18 cellular contexts compared by ENCODE assay signal in the genomic region with DNA sequence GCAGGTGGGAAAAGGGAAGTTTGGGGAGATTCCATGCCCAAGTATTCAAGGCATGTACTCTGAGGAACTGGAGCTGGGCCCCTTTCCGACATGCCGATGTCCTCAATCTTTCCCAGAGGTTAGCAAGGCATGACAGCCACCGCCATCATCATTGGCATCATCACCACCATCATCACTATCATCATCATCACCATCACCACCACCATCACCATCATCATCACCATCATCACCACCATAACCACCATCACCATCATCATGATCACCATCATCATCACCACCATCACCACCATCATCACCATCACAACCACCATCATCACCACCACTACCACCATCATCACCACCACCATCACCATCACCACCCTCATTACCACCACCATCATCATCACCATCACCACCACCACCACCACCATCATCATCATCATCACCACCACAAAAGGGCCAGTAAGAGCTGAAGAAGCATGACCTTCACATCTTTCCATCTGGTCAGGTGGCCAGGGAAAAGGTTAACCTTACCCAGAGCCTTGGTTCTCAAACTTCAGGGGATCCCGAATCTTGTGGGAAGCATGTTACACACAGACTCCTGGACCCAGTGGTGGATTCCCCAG. TPM values are rescaled to one million over a fixed set of nuclear protein-coding genes. Genes with fewer than 3 reads are reported as not detected.
DNase-seq lines count a peak whose midpoint lies in the region; ATAC-seq and TF ChIP-seq lines count a peak whose summit lies in the region.
"Had no signal": no experiment of that assay in that cellular context is flagged by ENCODE, and none has a peak within 500 bp of the region (broad histone marks: within the 10 kb centered on the region; RNA-seq: fewer than 3 reads in every experiment).

No MANE protein-coding gene starts in this region.

- H3K36me3 ChIP-seq in BLaER1 treated with 17β-estradiol and CSF1 and Interleukin-3, amounts not matched to agents 10 nM and 100 nM: no peaks in the 10 kb centered on the region
- peaks cover 32% of the 10 kb centered on the region for H3K36me3 ChIP-seq in GM23338 (ENCODE audit: insufficient read depth)
- H3K36me3 ChIP-seq in Karpas-422 (ENCODE audit: insufficient read depth, low read length): no peaks in the 10 kb centered on the region; the same call in 1 of the 2 replicates
- H3K36me3 ChIP-seq in osteoblast (ENCODE audit: insufficient read depth, low read length): no peaks in the 10 kb centered on the region

- H3K9me2 ChIP-seq in GM23338 (ENCODE audit: insufficient read depth): peaks cover 14% of the 10 kb centered on the region; the same call in 1 of the 2 replicates
- no peaks in the 10 kb centered on the region for H3K9me2 ChIP-seq in Karpas-422 (replicated peaks; ENCODE audit: insufficient read depth, low read length)

- H3K79me2 ChIP-seq in GM23338 (replicated peaks; ENCODE audit: insufficient read depth): peaks cover 96% of the 10 kb centered on the region
- H3K79me2 ChIP-seq in Karpas-422 (ENCODE audit: low read length): peaks cover 73% of the 10 kb centered on the region
- no peaks in the 10 kb centered on the region for H3K79me2 ChIP-seq in osteoblast (ENCODE audit: insufficient read depth, low read length)

- no peak overlapping the region for H3K27ac ChIP-seq in BLaER1 treated with 17β-estradiol and CSF1 and Interleukin-3, amounts not matched to agents 10 nM and 100 nM
- no peak overlapping the region for H3K27ac ChIP-seq in GM23338 (ENCODE audit: low read depth)
- no peak overlapping the region for H3K27ac ChIP-seq in Karpas-422 (ENCODE audit: low read length)
- H3K27ac ChIP-seq in osteoblast (ENCODE audit: low read depth, low read length): no peak overlapping the region
- H3K27ac ChIP-seq: GM23248 had no signal

- H3K27me3 ChIP-seq in BLaER1 treated with 17β-estradiol and CSF1 and Interleukin-3, amounts not matched to agents 10 nM and 100 nM: 0 out of 22 replicates have a peak, but pooled peaks cover 0 to 4% (median 0%) of the 10 kb centered on the region in 11 experiments
- H3K27me3 ChIP-seq in GM23338 (ENCODE audit: insufficient read depth): no peaks in the 10 kb centered on the region
- H3K27me3 ChIP-seq in Karpas-422 (ENCODE audit: low read length): no peaks in the 10 kb centered on the region
- peaks cover 13% of the 10 kb centered on the region for H3K27me3 ChIP-seq in osteoblast (ENCODE audit: insufficient read depth, low read length)
- H3K27me3 ChIP-seq: BE2C had no signal

- H3K4me3 ChIP-seq in BLaER1 treated with 17β-estradiol and CSF1 and Interleukin-3, amounts not matched to agents 10 nM and 100 nM: no peak overlapping the region
- no peak overlapping the region for H3K4me3 ChIP-seq in GM23338
- no peak overlapping the region for H3K4me3 ChIP-seq in Karpas-422 (ENCODE audit: low read length)
- H3K4me3 ChIP-seq in osteoblast (ENCODE audit: insufficient read depth, low read length): no peak overlapping the region
- H3K4me3 ChIP-seq: GM23248, K562 had no signal

- peaks cover 0 to 39% (median 15%) of the 10 kb centered on the region in 11 experiments; a peak in 12 of 22 replicates for H4K20me1 ChIP-seq in BLaER1 treated with 17β-estradiol and CSF1 and Interleukin-3, amounts not matched to agents 10 nM and 100 nM
- H4K20me1 ChIP-seq in GM23338 (replicated peaks; ENCODE audit: insufficient read depth): peaks cover 80% of the 10 kb centered on the region
- no peaks in the 10 kb centered on the region for H4K20me1 ChIP-seq in Karpas-422 (ENCODE audit: insufficient read depth, low read depth, low read length)
- no peaks in the 10 kb centered on the region for H4K20me1 ChIP-seq in osteoblast (ENCODE audit: insufficient read depth, low read length)

- H3K36me3 Mint-ChIP-seq in GM23338 (ENCODE audit: low read depth): peaks cover 10% of the 10 kb centered on the region
- H3K36me3 Mint-ChIP-seq: CD14-positive monocyte; CD4-positive, alpha-beta memory T cell had no signal

- ATAC-seq in GM23338: no peak
- no peak for ATAC-seq in GM18517 (IDR thresholded peaks at IDR 0.05; ENCODE audit: unreplicated experiment)
- ATAC-seq: HCT116, K562 had no signal

- H3K4me1 Mint-ChIP-seq in GM23338: peaks cover 35% of the 10 kb centered on the region
- H3K4me1 Mint-ChIP-seq: CD14-positive monocyte; CD4-positive, alpha-beta memory T cell had no signal

- peaks cover 8 to 46% (median 36%) of the 10 kb centered on the region in 10 experiments for H3K4me1 ChIP-seq in BLaER1 treated with 17β-estradiol and CSF1 and Interleukin-3, amounts not matched to agents 10 nM and 100 nM
- H3K4me1 ChIP-seq in GM23338 (ENCODE audit: insufficient read depth) (peaks cover 18% of the 10 kb centered on the region; the same call in 1 of the 2 replicates), Karpas-422 (ENCODE audit: low read length) (peaks cover 11% of the 10 kb centered on the region), osteoblast (ENCODE audit: insufficient read depth, low read length) (no peaks in the 10 kb centered on the region)

- no peak overlapping the region for H3K9ac ChIP-seq in BLaER1 treated with 17β-estradiol and CSF1 and Interleukin-3, amounts not matched to agents 10 nM and 100 nM
- H3K9ac ChIP-seq in Karpas-422 (ENCODE audit: low read length): no peak overlapping the region
- H3K9ac ChIP-seq: GM23248 had no signal

- H3K4me3 Mint-ChIP-seq in GM23338: no peak overlapping the region
- H3K4me3 Mint-ChIP-seq: CD14-positive monocyte; CD4-positive, alpha-beta memory T cell had no signal

- DNase-seq in GM23338 (ENCODE audit: low spot score): no peak
- no peak for DNase-seq in Karpas-422
- peak; percentile 52 for DNase-seq in osteoblast (ENCODE audit: insufficient read length, low spot score, missing footprints)
- DNase-seq in SHP77 treated with DMSO at 0.1 percent for 48 hours (lab: John Stamatoyannopoulos, UW): no peak
- DNase-seq in activated effector memory CD4-positive, alpha-beta T cell treated with Interleukin-2 at 50 U/mL for 16 hours: no peak
- DNase-seq: ACHN; BE2C; Calu3; CD4-positive, alpha-beta memory T cell; DMS79 treated with DMSO at 0.1 percent for 48 hours; GF-D8; GM23248; H7 had no signal

- H2AFZ ChIP-seq in GM23338: no peak overlapping the region
- no peak overlapping the region for H2AFZ ChIP-seq in Karpas-422 (ENCODE audit: low read length)
- H2AFZ ChIP-seq in osteoblast (ENCODE audit: low read length): no peak overlapping the region
- H2AFZ ChIP-seq: GM23248 had no signal

- peaks cover 0 to 6% (median 0%) of the 10 kb centered on the region in 11 experiments; a peak in 3 of 22 replicates for H3K9me3 ChIP-seq in BLaER1 treated with 17β-estradiol and CSF1 and Interleukin-3, amounts not matched to agents 10 nM and 100 nM (replicated peaks in 1 of 11)
- H3K9me3 ChIP-seq in Karpas-422 (ENCODE audit: low read length) (no peaks in the 10 kb centered on the region), osteoblast (ENCODE audit: low read depth, low read length) (no peaks in the 10 kb centered on the region)
- H3K9me3 ChIP-seq: BE2C had no signal

- no peak for TF ChIP-seq CTCF in GM23338 (conservative IDR thresholded peaks at IDR 0.05; ENCODE audit: low read depth in 2 of 2)
- TF ChIP-seq CTCF in osteoblast (IDR thresholded peaks at IDR 0.05; ENCODE audit: extremely low read depth, low read depth, low read length): no peak

- no peaks in the 10 kb centered on the region; the same call in 2 of the 3 replicates for H3K9me3 Mint-ChIP-seq in GM23338

- H3K27ac Mint-ChIP-seq in GM23338: no peak overlapping the region
- H3K27ac Mint-ChIP-seq: CD14-positive monocyte; CD4-positive, alpha-beta memory T cell had no signal

- peaks cover 11% of the 10 kb centered on the region for H3K27me3 Mint-ChIP-seq in GM23338 (ENCODE audit: insufficient read depth, low read depth, poor library complexity)

- H3F3A ChIP-seq in GM23338 (replicated peaks; ENCODE audit: low read depth): peaks cover 21% of the 10 kb centered on the region

- peak overlapping the region in 7 of 11 experiments; percentile 40 to 86 (median 72); a peak in 9 of 22 replicates for H3K4me2 ChIP-seq in BLaER1 treated with 17β-estradiol and CSF1 and Interleukin-3, amounts not matched to agents 10 nM and 100 nM
- H3K4me2 ChIP-seq in GM23338: no peak overlapping the region
- peak overlapping the region; percentile 23 for H3K4me2 ChIP-seq in Karpas-422 (ENCODE audit: low read depth, low read length, poor library complexity, severe bottlenecking)
- H3K4me2 ChIP-seq in osteoblast (ENCODE audit: insufficient read depth, low read length): no peak overlapping the region

TF ChIP-seq in GM23338, 12 proteins besides CTCF, POLR2A, EP300 and RAD21 (continues in another document):
- 0 out of 2 replicates have a peak, but pooled peaks have one; percentile 32 for TF ChIP-seq POLR2AphosphoS5 (IDR thresholded peaks at IDR 0.05; ENCODE audit: low read depth)
- TF ChIP-seq STAT1 (IDR thresholded peaks at IDR 0.05; ENCODE audit: unreplicated experiment): no peak
- TF ChIP-seq EZH2phosphoT487 (IDR thresholded peaks at IDR 0.05; ENCODE audit: unreplicated experiment): no peak
- TF ChIP-seq, protein P1, sequence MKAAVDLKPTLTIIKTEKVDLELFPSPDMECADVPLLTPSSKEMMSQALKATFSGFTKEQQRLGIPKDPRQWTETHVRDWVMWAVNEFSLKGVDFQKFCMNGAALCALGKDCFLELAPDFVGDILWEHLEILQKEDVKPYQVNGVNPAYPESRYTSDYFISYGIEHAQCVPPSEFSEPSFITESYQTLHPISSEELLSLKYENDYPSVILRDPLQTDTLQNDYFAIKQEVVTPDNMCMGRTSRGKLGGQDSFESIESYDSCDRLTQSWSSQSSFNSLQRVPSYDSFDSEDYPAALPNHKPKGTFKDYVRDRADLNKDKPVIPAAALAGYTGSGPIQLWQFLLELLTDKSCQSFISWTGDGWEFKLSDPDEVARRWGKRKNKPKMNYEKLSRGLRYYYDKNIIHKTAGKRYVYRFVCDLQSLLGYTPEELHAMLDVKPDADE (IDR thresholded peaks at IDR 0.05): no peak

RNA-seq across cellular contexts. Expression of a gene that starts 25.8 kb away (rescaled TPM):
- 127 and 149 TPM in 2 replicates for total RNA-seq in GM23338 (2014; rRNA removed; shearing (Covaris generic))
- 16.5 and 20.6 TPM in 2 replicates for polyA plus RNA-seq in GM23338 (2016; fragmentation: Nextera tagmentation; extraction: Ambion mirVana)
- 5.9 and 17.1 TPM in 2 replicates for total RNA-seq in Karpas-422 (2014; rRNA removed; shearing (Covaris generic); ENCODE audit: low replicate concordance)
- total RNA-seq in osteoblast: not detected in 2 replicates
- total RNA-seq: Calu3; CD4-positive, alpha-beta memory T cell; GM23248; K562 had no signal
- polyA plus RNA-seq: CD14-positive monocyte; CD4-positive, alpha-beta memory T cell; GM23248 had no signal

Comparison
In these comparisons a context has a peak if more than half of its experiments do, and no peak if none do; other contexts are left out.
1. H3K4me2 ChIP-seq: peak in BLaER1 treated with 17β-estradiol and CSF1 and Interleukin-3, amounts not matched to agents 10 nM and 100 nM (7 of 11) and Karpas-422 (single experiment); none in GM23338 (single experiment) and osteoblast (single experiment).